Comparison of ENCODE assay signal across 1 cellular context in genomic region chr7:876077-876971, GRCh38.
A peak's percentile ranks its signal among the peaks of the same experiment; 100 is the strongest.
TF ChIP-seq lines count a peak whose summit lies in the region.

A gene with protein sequence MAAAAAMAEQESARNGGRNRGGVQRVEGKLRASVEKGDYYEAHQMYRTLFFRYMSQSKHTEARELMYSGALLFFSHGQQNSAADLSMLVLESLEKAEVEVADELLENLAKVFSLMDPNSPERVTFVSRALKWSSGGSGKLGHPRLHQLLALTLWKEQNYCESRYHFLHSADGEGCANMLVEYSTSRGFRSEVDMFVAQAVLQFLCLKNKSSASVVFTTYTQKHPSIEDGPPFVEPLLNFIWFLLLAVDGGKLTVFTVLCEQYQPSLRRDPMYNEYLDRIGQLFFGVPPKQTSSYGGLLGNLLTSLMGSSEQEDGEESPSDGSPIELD (plus strand): TSS chr7:876554. CDS start chr7:876646, 92 bp downstream.

TF ChIP-seq in HepG2, 621 proteins besides CTCF, POLR2A, EP300 and RAD21 (continued from another document and continues in another):
- TF ChIP-seq, protein P1, sequence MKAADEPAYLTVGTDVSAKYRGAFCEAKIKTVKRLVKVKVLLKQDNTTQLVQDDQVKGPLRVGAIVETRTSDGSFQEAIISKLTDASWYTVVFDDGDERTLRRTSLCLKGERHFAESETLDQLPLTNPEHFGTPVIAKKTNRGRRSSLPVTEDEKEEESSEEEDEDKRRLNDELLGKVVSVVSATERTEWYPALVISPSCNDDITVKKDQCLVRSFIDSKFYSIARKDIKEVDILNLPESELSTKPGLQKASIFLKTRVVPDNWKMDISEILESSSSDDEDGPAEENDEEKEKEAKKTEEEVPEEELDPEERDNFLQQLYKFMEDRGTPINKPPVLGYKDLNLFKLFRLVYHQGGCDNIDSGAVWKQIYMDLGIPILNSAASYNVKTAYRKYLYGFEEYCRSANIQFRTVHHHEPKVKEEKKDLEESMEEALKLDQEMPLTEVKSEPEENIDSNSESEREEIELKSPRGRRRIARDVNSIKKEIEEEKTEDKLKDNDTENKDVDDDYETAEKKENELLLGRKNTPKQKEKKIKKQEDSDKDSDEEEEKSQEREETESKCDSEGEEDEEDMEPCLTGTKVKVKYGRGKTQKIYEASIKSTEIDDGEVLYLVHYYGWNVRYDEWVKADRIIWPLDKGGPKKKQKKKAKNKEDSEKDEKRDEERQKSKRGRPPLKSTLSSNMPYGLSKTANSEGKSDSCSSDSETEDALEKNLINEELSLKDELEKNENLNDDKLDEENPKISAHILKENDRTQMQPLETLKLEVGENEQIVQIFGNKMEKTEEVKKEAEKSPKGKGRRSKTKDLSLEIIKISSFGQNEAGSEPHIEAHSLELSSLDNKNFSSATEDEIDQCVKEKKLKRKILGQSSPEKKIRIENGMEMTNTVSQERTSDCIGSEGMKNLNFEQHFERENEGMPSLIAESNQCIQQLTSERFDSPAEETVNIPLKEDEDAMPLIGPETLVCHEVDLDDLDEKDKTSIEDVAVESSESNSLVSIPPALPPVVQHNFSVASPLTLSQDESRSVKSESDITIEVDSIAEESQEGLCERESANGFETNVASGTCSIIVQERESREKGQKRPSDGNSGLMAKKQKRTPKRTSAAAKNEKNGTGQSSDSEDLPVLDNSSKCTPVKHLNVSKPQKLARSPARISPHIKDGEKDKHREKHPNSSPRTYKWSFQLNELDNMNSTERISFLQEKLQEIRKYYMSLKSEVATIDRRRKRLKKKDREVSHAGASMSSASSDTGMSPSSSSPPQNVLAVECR (CRISPR knock-in tag; IDR thresholded peaks at IDR 0.05; ENCODE audit: borderline replicate concordance): peak; percentile 81; the same call in 1 of the 2 replicates
- TF ChIP-seq MED1 (CRISPR knock-in tag; IDR thresholded peaks at IDR 0.05): peak; percentile 63
- peak; percentile 99 for TF ChIP-seq ARNTL (CRISPR knock-in tag; IDR thresholded peaks at IDR 0.05)
- TF ChIP-seq NFIB (CRISPR knock-in tag; IDR thresholded peaks at IDR 0.05; ENCODE audit: borderline replicate concordance): no peak
- TF ChIP-seq GABPA (IDR thresholded peaks at IDR 0.05; ENCODE audit: low read depth, low read length): no peak; the same call in 1 of the 2 replicates
- no peak for TF ChIP-seq GABPA (CRISPR knock-in tag; IDR thresholded peaks at IDR 0.05; ENCODE audit: low read depth)
- TF ChIP-seq SAFB2 (CRISPR knock-in tag; IDR thresholded peaks at IDR 0.05; ENCODE audit: borderline replicate concordance, low read depth): no peak; the same call in 1 of the 2 replicates
- peak; percentile 94; the same call in 1 of the 2 replicates for TF ChIP-seq PRMT3 (CRISPR knock-in tag; IDR thresholded peaks at IDR 0.05; ENCODE audit: borderline replicate concordance, low read depth)
- TF ChIP-seq ZNF737 (CRISPR knock-in tag; IDR thresholded peaks at IDR 0.05; ENCODE audit: borderline replicate concordance): no peak
- TF ChIP-seq ZNF567 (CRISPR knock-in tag; IDR thresholded peaks at IDR 0.05; ENCODE audit: borderline replicate concordance): no peak
- no peak for TF ChIP-seq ZNF549 (CRISPR knock-in tag; IDR thresholded peaks at IDR 0.05)
- no peak for TF ChIP-seq ZNF34 (CRISPR knock-in tag; IDR thresholded peaks at IDR 0.05; ENCODE audit: borderline replicate concordance)
- TF ChIP-seq ZBTB38 (CRISPR knock-in tag; IDR thresholded peaks at IDR 0.05): peak; percentile 99
- TF ChIP-seq FOSL2 (CRISPR knock-in tag; IDR thresholded peaks at IDR 0.05): no peak
- no peak for TF ChIP-seq HNRNPL (IDR thresholded peaks at IDR 0.05; ENCODE audit: low read depth, low read length)
- TF ChIP-seq, protein P2, sequence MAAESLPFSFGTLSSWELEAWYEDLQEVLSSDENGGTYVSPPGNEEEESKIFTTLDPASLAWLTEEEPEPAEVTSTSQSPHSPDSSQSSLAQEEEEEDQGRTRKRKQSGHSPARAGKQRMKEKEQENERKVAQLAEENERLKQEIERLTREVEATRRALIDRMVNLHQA (CRISPR knock-in tag; IDR thresholded peaks at IDR 0.05): no peak
- TF ChIP-seq RBM39 (IDR thresholded peaks at IDR 0.05; ENCODE audit: low read depth, low read length, poor library complexity, severe bottlenecking): peak; percentile 12
- TF ChIP-seq, protein P3, sequence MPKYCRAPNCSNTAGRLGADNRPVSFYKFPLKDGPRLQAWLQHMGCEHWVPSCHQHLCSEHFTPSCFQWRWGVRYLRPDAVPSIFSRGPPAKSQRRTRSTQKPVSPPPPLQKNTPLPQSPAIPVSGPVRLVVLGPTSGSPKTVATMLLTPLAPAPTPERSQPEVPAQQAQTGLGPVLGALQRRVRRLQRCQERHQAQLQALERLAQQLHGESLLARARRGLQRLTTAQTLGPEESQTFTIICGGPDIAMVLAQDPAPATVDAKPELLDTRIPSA (CRISPR knock-in tag; IDR thresholded peaks at IDR 0.05; ENCODE audit: borderline replicate concordance): 0 out of 2 replicates have a peak, but pooled peaks have one; percentile 22
- TF ChIP-seq STAT6 (CRISPR knock-in tag; IDR thresholded peaks at IDR 0.05; ENCODE audit: borderline replicate concordance): no peak
- no peak; the same call in 1 of the 2 replicates for TF ChIP-seq STAT5B (CRISPR knock-in tag; IDR thresholded peaks at IDR 0.05)
- no peak for TF ChIP-seq ZKSCAN1 (IDR thresholded peaks at IDR 0.05; ENCODE audit: low read length)
- TF ChIP-seq KDM1A (CRISPR knock-in tag; IDR thresholded peaks at IDR 0.05): no peak
- TF ChIP-seq PCBP2 (optimal IDR thresholded peaks at IDR 0.05; ENCODE audit: low read depth, low read length, poor library complexity, severe bottlenecking): no peak
- no peak for TF ChIP-seq ADNP (CRISPR knock-in tag; IDR thresholded peaks at IDR 0.05)
- peak; percentile 39 for TF ChIP-seq HNRNPK (IDR thresholded peaks at IDR 0.05; ENCODE audit: low read depth, low read length, poor library complexity, severe bottlenecking)
- TF ChIP-seq ZBTB3 (CRISPR knock-in tag; IDR thresholded peaks at IDR 0.05; ENCODE audit: borderline replicate concordance, low read depth): no peak
- TF ChIP-seq GZF1 (CRISPR knock-in tag; IDR thresholded peaks at IDR 0.05): no peak
- TF ChIP-seq ATF7-NPFF (CRISPR knock-in tag; IDR thresholded peaks at IDR 0.05; ENCODE audit: low read depth): peak; percentile 93; the same call in 1 of the 2 replicates
- no peak for TF ChIP-seq CREM (IDR thresholded peaks at IDR 0.05)
- no peak for TF ChIP-seq CREM (CRISPR knock-in tag; IDR thresholded peaks at IDR 0.05)
- TF ChIP-seq, protein P4, sequence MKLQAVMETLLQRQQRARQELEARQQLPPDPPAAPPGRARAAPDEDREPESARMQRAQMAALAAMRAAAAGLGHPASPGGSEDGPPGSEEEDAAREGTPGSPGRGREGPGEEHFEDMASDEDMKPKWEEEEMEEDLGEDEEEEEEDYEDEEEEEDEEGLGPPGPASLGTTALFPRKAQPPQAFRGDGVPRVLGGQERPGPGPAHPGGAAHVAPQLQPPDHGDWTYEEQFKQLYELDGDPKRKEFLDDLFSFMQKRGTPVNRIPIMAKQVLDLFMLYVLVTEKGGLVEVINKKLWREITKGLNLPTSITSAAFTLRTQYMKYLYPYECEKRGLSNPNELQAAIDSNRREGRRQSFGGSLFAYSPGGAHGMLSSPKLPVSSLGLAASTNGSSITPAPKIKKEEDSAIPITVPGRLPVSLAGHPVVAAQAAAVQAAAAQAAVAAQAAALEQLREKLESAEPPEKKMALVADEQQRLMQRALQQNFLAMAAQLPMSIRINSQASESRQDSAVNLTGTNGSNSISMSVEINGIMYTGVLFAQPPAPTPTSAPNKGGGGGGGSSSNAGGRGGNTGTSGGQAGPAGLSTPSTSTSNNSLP (IDR thresholded peaks at IDR 0.05; ENCODE audit: low read depth, low read length): no peak
- 0 out of 2 replicates have a peak, but pooled peaks have one; percentile 22 for TF ChIP-seq ZZZ3 (CRISPR knock-in tag; IDR thresholded peaks at IDR 0.05; ENCODE audit: borderline replicate concordance)
- peak; percentile 54; the same call in 1 of the 2 replicates for TF ChIP-seq ZSCAN21 (CRISPR knock-in tag; IDR thresholded peaks at IDR 0.05; ENCODE audit: borderline replicate concordance)
- peak; percentile 60; the same call in 1 of the 2 replicates for TF ChIP-seq MEIS2 (CRISPR knock-in tag; IDR thresholded peaks at IDR 0.05)
- no peak for TF ChIP-seq ETS1 (CRISPR knock-in tag; IDR thresholded peaks at IDR 0.05)
- peak; percentile 92 for TF ChIP-seq POGZ (CRISPR knock-in tag; IDR thresholded peaks at IDR 0.05)
- TF ChIP-seq NCOR1 (IDR thresholded peaks at IDR 0.05; ENCODE audit: borderline replicate concordance, low read length): no peak
- no peak for TF ChIP-seq FOXA1 (IDR thresholded peaks at IDR 0.05)
- peak; percentile 4; the same call in 1 of the 2 replicates for TF ChIP-seq FOXA1 (CRISPR knock-in tag; IDR thresholded peaks at IDR 0.05)
- no peak for TF ChIP-seq ZNF577 (CRISPR knock-in tag; IDR thresholded peaks at IDR 0.05; ENCODE audit: borderline replicate concordance, low read depth)
- TF ChIP-seq, protein P5, sequence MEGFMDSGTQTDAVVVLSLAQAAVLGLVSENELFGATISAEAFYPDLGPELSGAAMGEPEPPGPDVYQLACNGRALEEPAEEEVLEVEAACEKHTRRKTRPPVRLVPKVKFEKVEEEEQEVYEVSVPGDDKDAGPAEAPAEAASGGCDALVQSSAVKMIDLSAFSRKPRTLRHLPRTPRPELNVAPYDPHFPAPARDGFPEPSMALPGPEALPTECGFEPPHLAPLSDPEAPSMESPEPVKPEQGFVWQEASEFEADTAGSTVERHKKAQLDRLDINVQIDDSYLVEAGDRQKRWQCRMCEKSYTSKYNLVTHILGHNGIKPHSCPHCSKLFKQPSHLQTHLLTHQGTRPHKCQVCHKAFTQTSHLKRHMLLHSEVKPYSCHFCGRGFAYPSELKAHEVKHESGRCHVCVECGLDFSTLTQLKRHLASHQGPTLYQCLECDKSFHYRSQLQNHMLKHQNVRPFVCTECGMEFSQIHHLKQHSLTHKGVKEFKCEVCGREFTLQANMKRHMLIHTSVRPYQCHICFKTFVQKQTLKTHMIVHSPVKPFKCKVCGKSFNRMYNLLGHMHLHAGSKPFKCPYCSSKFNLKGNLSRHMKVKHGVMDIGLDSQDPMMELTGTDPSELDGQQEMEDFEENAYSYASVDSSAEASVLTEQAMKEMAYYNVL (CRISPR knock-in tag; IDR thresholded peaks at IDR 0.05; ENCODE audit: borderline replicate concordance): peak; percentile 41; the same call in 1 of the 2 replicates
- peak; percentile 38; the same call in 1 of the 2 replicates for TF ChIP-seq ZNF598 (CRISPR knock-in tag; IDR thresholded peaks at IDR 0.05; ENCODE audit: borderline replicate concordance)
- no peak for TF ChIP-seq SMC3 (IDR thresholded peaks at IDR 0.05; ENCODE audit: low read length)
- TF ChIP-seq ZFP1 (CRISPR knock-in tag; IDR thresholded peaks at IDR 0.05): no peak
- TF ChIP-seq ZNF670 (CRISPR knock-in tag; IDR thresholded peaks at IDR 0.05; ENCODE audit: borderline replicate concordance): peak; percentile 44; the same call in 1 of the 2 replicates
- TF ChIP-seq, protein P6, sequence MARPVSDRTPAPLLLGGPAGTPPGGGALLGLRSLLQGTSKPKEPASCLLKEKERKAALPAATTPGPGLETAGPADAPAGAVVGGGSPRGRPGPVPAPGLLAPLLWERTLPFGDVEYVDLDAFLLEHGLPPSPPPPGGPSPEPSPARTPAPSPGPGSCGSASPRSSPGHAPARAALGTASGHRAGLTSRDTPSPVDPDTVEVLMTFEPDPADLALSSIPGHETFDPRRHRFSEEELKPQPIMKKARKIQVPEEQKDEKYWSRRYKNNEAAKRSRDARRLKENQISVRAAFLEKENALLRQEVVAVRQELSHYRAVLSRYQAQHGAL (CRISPR knock-in tag; IDR thresholded peaks at IDR 0.05; ENCODE audit: not compliant biosample characterization): no peak
- TF ChIP-seq ZNF674 (CRISPR knock-in tag; IDR thresholded peaks at IDR 0.05; ENCODE audit: low read depth): 0 out of 2 replicates have a peak, but pooled peaks have one; percentile 61
- no peak for TF ChIP-seq HNF4A (CRISPR knock-in tag; IDR thresholded peaks at IDR 0.05)
- peak; percentile 85 for TF ChIP-seq TMF1 (CRISPR knock-in tag; IDR thresholded peaks at IDR 0.05; ENCODE audit: low read depth)
- peak; percentile 43; the same call in 1 of the 2 replicates for TF ChIP-seq ZNF709 (CRISPR knock-in tag; IDR thresholded peaks at IDR 0.05)
- TF ChIP-seq AHR (CRISPR knock-in tag; IDR thresholded peaks at IDR 0.05): peak; percentile 62; the same call in 1 of the 2 replicates
- TF ChIP-seq ESRRA (CRISPR knock-in tag; IDR thresholded peaks at IDR 0.05; ENCODE audit: low read depth): no peak; the same call in 1 of the 2 replicates
- no peak for TF ChIP-seq WIZ (CRISPR knock-in tag; IDR thresholded peaks at IDR 0.05)
- peak; percentile 83 for TF ChIP-seq MXD1 (CRISPR knock-in tag; IDR thresholded peaks at IDR 0.05)
